ENCODE assay signal across 1 cellular context in genomic region chr10:85600026-85600743, GRCh38.
TF ChIP-seq lines count a peak whose summit lies in the region.

No MANE protein-coding gene starts in this region.

TF ChIP-seq in K562, 482 proteins besides CTCF, POLR2A, EP300 and RAD21 (continued from another document):
- no peak for TF ChIP-seq ELK3 (CRISPR knock-in tag; IDR thresholded peaks at IDR 0.05)
